Comparison of ENCODE assay signal across 7 cellular contexts in genomic region chr13:90564096-90564495, GRCh38.
"Had no signal": no experiment of that assay in that cellular context is flagged by ENCODE, and none has a peak within 500 bp of the region (broad histone marks: within the 10 kb centered on the region; RNA-seq: fewer than 3 reads in every experiment).

No MANE protein-coding gene starts in this region.

- FAIRE-seq: H1, H54, HepG2 had no signal

- H2AFZ ChIP-seq: GM23338 had no signal

- H3K27ac ChIP-seq: HL-60 had no signal

- H3K4me2 ChIP-seq: GM23338 had no signal

- DNase-seq: H9, HCEC 1CT had no signal

- ATAC-seq: GM23338, HepG2 had no signal

- H3K4me3 ChIP-seq: GM23338 had no signal
